In the genomic region with DNA sequence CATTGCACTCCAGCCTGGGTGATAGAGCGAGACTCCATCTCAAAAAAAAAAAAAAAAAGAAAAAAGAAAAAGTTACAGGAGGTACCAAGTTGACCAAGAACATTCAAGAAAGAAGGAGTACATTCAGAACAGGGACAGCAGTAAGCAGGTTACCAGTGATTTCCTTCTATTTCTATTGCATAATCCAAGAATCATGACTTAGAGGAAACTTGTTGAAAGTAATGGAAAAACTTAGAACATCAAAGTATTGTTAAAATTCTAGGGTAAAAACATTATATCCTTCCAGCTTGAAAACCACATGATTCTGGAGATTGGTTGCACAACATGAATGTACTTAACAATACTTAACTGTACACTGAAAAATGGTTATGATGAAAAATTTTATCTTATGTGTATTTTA, we compare ENCODE assay signal across 13 cellular contexts. TPM values are rescaled to one million over a fixed set of nuclear protein-coding genes. Genes with fewer than 3 reads are reported as not detected.
DNase-seq lines count a peak whose midpoint lies in the region; ATAC-seq and TF ChIP-seq lines count a peak whose summit lies in the region.
"Had no signal": no experiment of that assay in that cellular context is flagged by ENCODE, and none has a peak within 500 bp of the region (broad histone marks: within the 10 kb centered on the region; RNA-seq: fewer than 3 reads in every experiment).

No MANE protein-coding gene starts in this region.

- H3K4me3 ChIP-seq in HUES64 (ENCODE audit: low read length) (no peak overlapping the region), fibroblast of the aortic adventitia (ENCODE audit: low read depth, low read length) (no peak overlapping the region), transverse colon (no peak overlapping the region), uterus (no peak overlapping the region)

- H3K9me3 ChIP-seq in HUES64 (ENCODE audit: insufficient read depth, low read depth, low read length) (no peaks in the 10 kb centered on the region), transverse colon (no peaks in the 10 kb centered on the region), uterus (no peaks in the 10 kb centered on the region)
- H3K9me3 ChIP-seq: BE2C had no signal

- DNase-seq in caudate nucleus (lab: John Stamatoyannopoulos, UW) (no peak), fibroblast of the aortic adventitia (ENCODE audit: low read depth) (peak; percentile 57), transverse colon (no peak), uterus (no peak), NCI-H2107 (lab: John Stamatoyannopoulos, UW) (no peak)
- DNase-seq: BE2C; CD8-positive, alpha-beta T cell; NCI-H1092; NCI-H1694; NCI-H446; PC-3 had no signal

- no peak for TF ChIP-seq POLR2A in transverse colon (IDR thresholded peaks at IDR 0.05)
- no peak for TF ChIP-seq POLR2A in uterus (IDR thresholded peaks at IDR 0.05)

- intact Hi-C loops in transverse colon (cut with DNase I; ENCODE audit: low total_unique reads) (no loop called here), uterus (cut with DNase I; ENCODE audit: low total_unique reads) (no loop called here)

- H3K36me3 ChIP-seq in HUES64 (ENCODE audit: insufficient read depth, low read length) (no peaks in the 10 kb centered on the region), transverse colon (no peaks in the 10 kb centered on the region), uterus (no peaks in the 10 kb centered on the region)

- H3K4me1 ChIP-seq in HUES64 (ENCODE audit: insufficient read depth, low read length) (peaks cover 59% of the 10 kb centered on the region), transverse colon (peaks cover 5 to 60% (median 26%) of the 10 kb centered on the region in 4 donors), uterus (no peaks in the 10 kb centered on the region)

- H3K27ac ChIP-seq in HUES64 (ENCODE audit: low read depth, low read length) (0 out of 2 replicates have a peak overlapping the region, but pooled peaks have one; percentile 15), caudate nucleus (ENCODE audit: low read depth, low read length) (peak overlapping the region; percentile 59), transverse colon (peak overlapping the region; percentile 69 to 84 (median 81)), uterus (no peak overlapping the region)

- no peak overlapping the region for H3K9ac ChIP-seq in HUES64 (ENCODE audit: low read depth, low read length)

- no peak for TF ChIP-seq EP300 in transverse colon (IDR thresholded peaks at IDR 0.05; ENCODE audit: low read depth)

- WGBS in HUES64 = no CpG with 5 or more reads among the region's 1 CpG
- 90 to 100% methylated on average over 1 of the region's 1 CpG for WGBS in transverse colon (ENCODE audit: low coverage in 1 of 2), 2 donors

- TF ChIP-seq CTCF in fibroblast of the aortic adventitia (IDR thresholded peaks at IDR 0.05; ENCODE audit: insufficient read depth, low read length) (no peak), transverse colon (IDR thresholded peaks at IDR 0.05) (no peak), uterus (IDR thresholded peaks at IDR 0.05) (no peak)

- in situ Hi-C loops in transverse colon (cut with MboI; ENCODE audit: low pct_ligation_motif_present in 1 of 4, low pct_unique_long_range_greater_than_20kb in 1 of 4, low sequenced_read_pairs in 3 of 4) = no loop called here

- H3K27me3 ChIP-seq in HUES64 (ENCODE audit: insufficient read depth, low read length) (no peaks in the 10 kb centered on the region), transverse colon (no peaks in the 10 kb centered on the region), uterus (no peaks in the 10 kb centered on the region)
- H3K27me3 ChIP-seq: BE2C had no signal

- no peak for ATAC-seq in HG03342 (IDR thresholded peaks at IDR 0.05; ENCODE audit: unreplicated experiment)
- ATAC-seq: CD8-positive, alpha-beta T cell; PC-3 had no signal

RNA-seq across cellular contexts. Expression of a gene that starts 25.2 kb away (rescaled TPM):
- 4.4 TPM for polyA plus RNA-seq in HUES64 (2013, experiment 1 of 2)
- 3.8 TPM for polyA plus RNA-seq in HUES64 (2013, experiment 2 of 2)
- total RNA-seq in fibroblast of the aortic adventitia (ENCODE audit: low replicate concordance) = 1.5 and 4.2 TPM in 2 replicates
- 100 to 1,000 TPM in 2 of 4 donors, 10 to 100 TPM in 2; 82.3 to 112 (median 100) TPM for total RNA-seq in transverse colon
- 100 to 1,000 TPM in 1 of 4 donors, 10 to 100 TPM in 3; 44.7 to 124 (median 55.1) TPM for total RNA-seq in uterus

Comparison
In these comparisons a context has a peak if more than half of its experiments do, and no peak if none do; other contexts are left out.
1. H3K27ac ChIP-seq: peak in HUES64 (single experiment), caudate nucleus (single experiment) and transverse colon (4 of 4); none in uterus (0 of 2).